ENCODE assay signal across 2 cellular contexts in the genomic region with DNA sequence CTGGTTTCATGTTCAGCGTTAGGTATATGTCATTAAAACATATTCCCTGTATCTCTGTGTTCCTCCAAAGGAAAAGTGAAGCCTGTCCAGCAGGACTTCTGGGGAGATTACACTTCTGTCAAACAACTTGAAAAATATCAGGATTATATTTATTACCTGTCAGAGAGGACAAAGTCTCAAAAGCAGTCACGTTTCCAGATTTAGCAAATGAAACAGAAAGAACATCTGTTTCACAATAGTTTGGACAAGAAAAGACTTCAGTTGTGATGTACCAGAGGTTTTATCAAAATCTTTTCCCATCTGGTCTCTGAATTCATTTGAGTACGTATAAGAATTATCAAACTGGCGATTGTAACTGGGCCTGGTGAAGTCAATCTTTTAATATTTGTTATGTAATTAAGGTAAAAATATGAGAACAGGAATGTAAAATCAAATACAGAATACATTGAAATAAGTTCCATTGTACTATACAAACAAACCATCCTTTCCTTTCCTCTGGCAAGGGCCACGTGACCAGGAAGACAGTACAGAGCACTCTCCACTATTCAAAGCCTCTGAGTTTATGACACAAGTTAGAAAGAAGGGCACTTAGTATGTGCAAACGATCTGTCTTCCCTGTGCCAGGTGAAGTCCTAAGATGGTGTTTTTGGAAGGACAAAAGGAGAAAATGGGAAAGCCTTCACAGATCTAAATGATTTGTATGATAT.
TF ChIP-seq lines count a peak whose summit lies in the region.

No MANE protein-coding gene starts in this region.

TF ChIP-seq in IMR-90, 13 proteins besides CTCF, POLR2A, EP300 and RAD21:
- TF ChIP-seq, protein P1, sequence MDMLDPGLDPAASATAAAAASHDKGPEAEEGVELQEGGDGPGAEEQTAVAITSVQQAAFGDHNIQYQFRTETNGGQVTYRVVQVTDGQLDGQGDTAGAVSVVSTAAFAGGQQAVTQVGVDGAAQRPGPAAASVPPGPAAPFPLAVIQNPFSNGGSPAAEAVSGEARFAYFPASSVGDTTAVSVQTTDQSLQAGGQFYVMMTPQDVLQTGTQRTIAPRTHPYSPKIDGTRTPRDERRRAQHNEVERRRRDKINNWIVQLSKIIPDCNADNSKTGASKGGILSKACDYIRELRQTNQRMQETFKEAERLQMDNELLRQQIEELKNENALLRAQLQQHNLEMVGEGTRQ (IDR thresholded peaks at IDR 0.05; ENCODE audit: low read depth, low read length) = no peak
- TF ChIP-seq SMC3 (IDR thresholded peaks at IDR 0.05; ENCODE audit: low read depth, low read length) = no peak
- no peak for TF ChIP-seq MAFK (IDR thresholded peaks at IDR 0.05; ENCODE audit: low read depth, low read length)
- TF ChIP-seq CEBPB (IDR thresholded peaks at IDR 0.05; ENCODE audit: low read depth, low read length) = peak; percentile 46; the same call in 1 of the 2 replicates
- TF ChIP-seq RCOR1 (IDR thresholded peaks at IDR 0.05; ENCODE audit: insufficient replicate concordance, low read length) = no peak

TF ChIP-seq in K562, 482 proteins besides CTCF, POLR2A, EP300 and RAD21:
- TF ChIP-seq SIX5 (IDR thresholded peaks at IDR 0.05; ENCODE audit: borderline replicate concordance in 1 of 2, insufficient read depth in 1 of 2, low read depth in 1 of 2, low read length in 2 of 2) = no peak
- TF ChIP-seq MEIS2 (IDR thresholded peaks at IDR 0.05; ENCODE audit: partially characterized antibody) = peak; percentile 25
- TF ChIP-seq, protein P2, sequence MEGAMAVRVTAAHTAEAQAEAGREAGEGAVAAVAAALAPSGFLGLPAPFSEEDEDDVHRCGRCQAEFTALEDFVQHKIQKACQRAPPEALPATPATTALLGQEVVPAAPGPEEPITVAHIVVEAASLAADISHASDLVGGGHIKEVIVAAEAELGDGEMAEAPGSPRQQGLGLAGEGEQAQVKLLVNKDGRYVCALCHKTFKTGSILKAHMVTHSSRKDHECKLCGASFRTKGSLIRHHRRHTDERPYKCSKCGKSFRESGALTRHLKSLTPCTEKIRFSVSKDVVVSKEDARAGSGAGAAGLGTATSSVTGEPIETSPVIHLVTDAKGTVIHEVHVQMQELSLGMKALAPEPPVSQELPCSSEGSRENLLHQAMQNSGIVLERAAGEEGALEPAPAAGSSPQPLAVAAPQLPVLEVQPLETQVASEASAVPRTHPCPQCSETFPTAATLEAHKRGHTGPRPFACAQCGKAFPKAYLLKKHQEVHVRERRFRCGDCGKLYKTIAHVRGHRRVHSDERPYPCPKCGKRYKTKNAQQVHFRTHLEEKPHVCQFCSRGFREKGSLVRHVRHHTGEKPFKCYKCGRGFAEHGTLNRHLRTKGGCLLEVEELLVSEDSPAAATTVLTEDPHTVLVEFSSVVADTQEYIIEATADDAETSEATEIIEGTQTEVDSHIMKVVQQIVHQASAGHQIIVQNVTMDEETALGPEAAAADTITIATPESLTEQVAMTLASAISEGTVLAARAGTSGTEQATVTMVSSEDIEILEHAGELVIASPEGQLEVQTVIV (CRISPR knock-in tag; IDR thresholded peaks at IDR 0.05; ENCODE audit: borderline replicate concordance) = no peak
- TF ChIP-seq, protein P3, sequence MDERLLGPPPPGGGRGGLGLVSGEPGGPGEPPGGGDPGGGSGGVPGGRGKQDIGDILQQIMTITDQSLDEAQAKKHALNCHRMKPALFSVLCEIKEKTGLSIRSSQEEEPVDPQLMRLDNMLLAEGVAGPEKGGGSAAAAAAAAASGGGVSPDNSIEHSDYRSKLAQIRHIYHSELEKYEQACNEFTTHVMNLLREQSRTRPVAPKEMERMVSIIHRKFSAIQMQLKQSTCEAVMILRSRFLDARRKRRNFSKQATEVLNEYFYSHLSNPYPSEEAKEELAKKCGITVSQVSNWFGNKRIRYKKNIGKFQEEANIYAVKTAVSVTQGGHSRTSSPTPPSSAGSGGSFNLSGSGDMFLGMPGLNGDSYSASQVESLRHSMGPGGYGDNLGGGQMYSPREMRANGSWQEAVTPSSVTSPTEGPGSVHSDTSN (CRISPR knock-in tag; IDR thresholded peaks at IDR 0.05; ENCODE audit: low read depth) = no peak
- TF ChIP-seq, protein P3 (tag; conservative IDR thresholded peaks at IDR 0.05; ENCODE audit: low read depth) = peak; percentile 34; the same call in 1 of the 2 replicates
- TF ChIP-seq, protein P4, sequence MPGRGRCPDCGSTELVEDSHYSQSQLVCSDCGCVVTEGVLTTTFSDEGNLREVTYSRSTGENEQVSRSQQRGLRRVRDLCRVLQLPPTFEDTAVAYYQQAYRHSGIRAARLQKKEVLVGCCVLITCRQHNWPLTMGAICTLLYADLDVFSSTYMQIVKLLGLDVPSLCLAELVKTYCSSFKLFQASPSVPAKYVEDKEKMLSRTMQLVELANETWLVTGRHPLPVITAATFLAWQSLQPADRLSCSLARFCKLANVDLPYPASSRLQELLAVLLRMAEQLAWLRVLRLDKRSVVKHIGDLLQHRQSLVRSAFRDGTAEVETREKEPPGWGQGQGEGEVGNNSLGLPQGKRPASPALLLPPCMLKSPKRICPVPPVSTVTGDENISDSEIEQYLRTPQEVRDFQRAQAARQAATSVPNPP (IDR thresholded peaks at IDR 0.05; ENCODE audit: borderline replicate concordance, insufficient read depth, insufficient read length) = no peak
